ENCODE assay signal across 10 cellular contexts in the genomic region with DNA sequence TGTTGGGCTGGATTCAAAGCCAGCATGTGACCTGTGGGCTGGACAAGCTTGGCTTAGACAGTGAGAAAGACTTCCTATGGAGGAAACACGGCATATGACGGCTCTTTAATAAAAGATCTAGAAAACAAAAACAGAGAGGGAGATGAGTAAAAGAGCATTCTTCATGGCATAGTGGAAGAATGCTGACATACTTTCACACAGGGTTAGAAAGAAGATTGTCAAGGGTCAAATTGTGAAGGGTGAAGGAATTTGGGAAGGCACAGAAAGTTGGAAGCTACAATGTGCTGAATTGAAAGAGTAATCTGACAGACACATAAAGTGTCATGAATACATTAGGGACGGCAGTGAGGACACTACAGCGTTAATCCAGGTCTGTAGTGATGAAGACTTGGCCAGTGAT.
A peak's percentile ranks its signal among the peaks of the same experiment; 100 is the strongest.
DNase-seq lines count a peak whose midpoint lies in the region; ATAC-seq, FAIRE-seq and TF ChIP-seq lines count a peak whose summit lies in the region.
"Had no signal": no experiment of that assay in that cellular context is flagged by ENCODE, and none has a peak within 500 bp of the region (broad histone marks: within the 10 kb centered on the region; RNA-seq: fewer than 3 reads in every experiment).

No MANE protein-coding gene starts in this region.

- no peaks in the 10 kb centered on the region for H4K20me1 ChIP-seq in HepG2 (ENCODE audit: insufficient read depth, low read length)

- FAIRE-seq in HepG2 (lab: Jason Lieb, UNC): no peak

- DNase-seq in activated CD8-positive, alpha-beta memory T cell treated with anti-CD3 and anti-CD28 coated beads, Interleukin-2, amount 10 ng/mL, durations not matched to agents 7 days and 5 days: no peak
- DNase-seq in activated CD8-positive, alpha-beta memory T cell treated with anti-CD3 and anti-CD28 coated beads, Interleukin-2, amount 50 U/mL, for 48 hours: no peak
- DNase-seq in brain microvascular endothelial cell (peak; percentile 56), HepG2 (ENCODE audit: low spot score) (no peak), upper lobe of left lung (no peak), NCI-H2029 treated with DMSO at 0.1 percent for 48 hours (lab: John Stamatoyannopoulos, UW) (no peak), tibial nerve (ENCODE audit: low spot score in 2 of 2) (no peak)
- DNase-seq in stimulated activated naive CD8-positive, alpha-beta T cell treated with anti-CD3 and anti-CD28 coated beads, Interleukin-15, Interleukin-2, amounts not matched to agents 100 U/mL and 50 U/mL, for 24 hours: no peak
- DNase-seq: activated gamma-delta T cell treated with Interleukin-2 at 50 U/mL for 16 hours had no signal

- H3K9me3 Mint-ChIP-seq in activated CD8-positive, alpha-beta memory T cell treated with anti-CD3 and anti-CD28 coated beads, Interleukin-2, amount 10 ng/mL, durations not matched to agents 7 days and 5 days (ENCODE audit: low read depth): no peaks in the 10 kb centered on the region
- H3K9me3 Mint-ChIP-seq: nephron had no signal

- no TSS peak for BruUV-seq in HepG2 (replicated peaks; lab: Mats Ljungman, UMichigan)

- H3K9ac ChIP-seq in HepG2 (ENCODE audit: insufficient read depth, low read depth, low read length): no peak overlapping the region

- POLR2A ChIA-PET in HepG2 (lab: Yijun Ruan, JAX): interaction anchor here (0.9 to 1.6 kb wide), 4 partner anchors 107 to 115 kb away, joined by 3 to 10 read pairs (median 3); a partner anchor contains a TSS

- H3K4me1 Mint-ChIP-seq in activated CD8-positive, alpha-beta memory T cell treated with anti-CD3 and anti-CD28 coated beads, Interleukin-2, amount 10 ng/mL, durations not matched to agents 7 days and 5 days: peaks cover 60% of the 10 kb centered on the region

- H3K27me3 ChIP-seq in brain microvascular endothelial cell (replicated peaks) (no peaks in the 10 kb centered on the region), HepG2 (ENCODE audit: control insufficient read depth in 1 of 2, insufficient read depth in 2 of 2, low read length in 2 of 2) (no peaks in the 10 kb centered on the region), upper lobe of left lung (no peaks in the 10 kb centered on the region), tibial nerve (no peaks in the 10 kb centered on the region)

- no peaks in the 10 kb centered on the region for H3K4me1 ChIP-seq in HepG2 (ENCODE audit: insufficient read depth, low read length)
- peaks cover 0 to 11% (median 5%) of the 10 kb centered on the region in 4 donors for H3K4me1 ChIP-seq in upper lobe of left lung
- peaks cover 0 to 22% (median 3%) of the 10 kb centered on the region in 4 donors for H3K4me1 ChIP-seq in tibial nerve

- CTCF ChIA-PET in activated CD8-positive, alpha-beta memory T cell treated with anti-CD3 and anti-CD28 coated beads, Interleukin-2, amount 10 ng/mL, durations not matched to agents 7 days and 5 days (lab: Charles Lee): interaction anchor here (1.1 to 11.1 kb wide), 20 partner anchors 9 to 796 kb away, joined by 3 to 153 read pairs (median 6); a partner anchor contains a TSS
- CTCF ChIA-PET in HepG2 (lab: Yijun Ruan, JAX; ENCODE audit: low intra/inter-chr PET ratio, low total read pairs): interaction anchor here (1.2 to 3.0 kb wide), 4 partner anchors 68 to 444 kb away, joined by 3 to 37 read pairs (median 14); no protein-coding TSS in a partner anchor

- intact Hi-C loops in HepG2 (cut with micrococcal nuclease; ENCODE audit: unreplicated experiment): loop anchor here (1.0 to 5.0 kb wide), 4 partner anchors 69 to 442 kb away; no protein-coding TSS in a partner anchor

- no peak for TF ChIP-seq CTCF in brain microvascular endothelial cell (IDR thresholded peaks at IDR 0.05; ENCODE audit: low read depth, low read length, missing control alignments)
- no peak for TF ChIP-seq CTCF in HepG2 (CRISPR knock-in tag; IDR thresholded peaks at IDR 0.05)
- TF ChIP-seq CTCF in upper lobe of left lung (IDR thresholded peaks at IDR 0.05): no peak
- TF ChIP-seq CTCF in tibial nerve (IDR thresholded peaks at IDR 0.05): no peak

- TF ChIP-seq RAD21 in HepG2 (CRISPR knock-in tag; IDR thresholded peaks at IDR 0.05): no peak

- WGBS in HepG2 (ENCODE audit: low lambda C conversion rate): 94% methylated on average over 4 of the region's 4 CpGs
- 50 to 56% methylated on average over 4 of the region's 4 CpGs for WGBS in upper lobe of left lung, 2 donors
- WGBS in tibial nerve, 2 donors: 29 to 31% methylated on average over 4 of the region's 4 CpGs

- in situ Hi-C loops in brain microvascular endothelial cell (cut with HindIII; ENCODE audit: low pct_ligation_motif_present, low sequenced_read_pairs): loop anchor here (10.0 to 25.0 kb wide), 2 partner anchors 99 to 406 kb away; a partner anchor contains a TSS
- in situ Hi-C loops in HepG2 (cut with HindIII; ENCODE audit: extremely low pct_ligation_motif_present, low pct_unique_long_range_greater_than_20kb): no loop called here

- H3K4me2 ChIP-seq in HepG2 (ENCODE audit: low read depth, low read length): no peak overlapping the region

- H3K4me3 ChIP-seq in brain microvascular endothelial cell (ENCODE audit: low read depth, low read length) (no peak overlapping the region), HepG2 (replicated peaks in 1 of 3; ENCODE audit: insufficient read depth in 1 of 3, low read depth in 2 of 3, low read length in 3 of 3) (no peak overlapping the region), upper lobe of left lung (peak overlapping the region in 2 of 4 donors; percentile 15 to 20), tibial nerve (peak overlapping the region in 1 of 4 donors; percentile 28)

- H3K27ac Mint-ChIP-seq in activated CD8-positive, alpha-beta memory T cell treated with anti-CD3 and anti-CD28 coated beads, Interleukin-2, amount 10 ng/mL, durations not matched to agents 7 days and 5 days: peak overlapping the region; percentile 84

- H3K9me3 ChIP-seq in HepG2 (ENCODE audit: low read length) (no peaks in the 10 kb centered on the region), upper lobe of left lung (no peaks in the 10 kb centered on the region), tibial nerve (no peaks in the 10 kb centered on the region)

- H3K27me3 Mint-ChIP-seq in activated CD8-positive, alpha-beta memory T cell treated with anti-CD3 and anti-CD28 coated beads, Interleukin-2, amount 10 ng/mL, durations not matched to agents 7 days and 5 days: no peaks in the 10 kb centered on the region

- H3K4me3 Mint-ChIP-seq in activated CD8-positive, alpha-beta memory T cell treated with anti-CD3 and anti-CD28 coated beads, Interleukin-2, amount 10 ng/mL, durations not matched to agents 7 days and 5 days: peak overlapping the region; percentile 62
- H3K4me3 Mint-ChIP-seq: nephron had no signal

- ATAC-seq in activated CD8-positive, alpha-beta memory T cell treated with anti-CD3 and anti-CD28 coated beads, Interleukin-2, amount 10 ng/mL, durations not matched to agents 7 days and 5 days: peak; percentile 16
- ATAC-seq in HepG2: peak; percentile 40
- peak in 1 of 2 donors; percentile 56 for ATAC-seq in upper lobe of left lung (ENCODE audit: low FRiP score in 2 of 2)
- ATAC-seq in stimulated activated naive CD8-positive, alpha-beta T cell treated with anti-CD3 and anti-CD28 coated beads, Interleukin-15, Interleukin-2, amounts not matched to agents 100 U/mL and 50 U/mL, for 24 hours: no peak

- no peaks in the 10 kb centered on the region for H3K79me2 ChIP-seq in HepG2 (ENCODE audit: insufficient read depth, low read length)

- H3K36me3 Mint-ChIP-seq in activated CD8-positive, alpha-beta memory T cell treated with anti-CD3 and anti-CD28 coated beads, Interleukin-2, amount 10 ng/mL, durations not matched to agents 7 days and 5 days: peaks cover 48% of the 10 kb centered on the region

- H3K36me3 ChIP-seq in brain microvascular endothelial cell (replicated peaks) (no peaks in the 10 kb centered on the region), HepG2 (replicated peaks in 1 of 2; ENCODE audit: control insufficient read depth in 1 of 2, insufficient read depth in 2 of 2, low read length in 2 of 2) (no peaks in the 10 kb centered on the region; a peak in 1 of 5 replicates), upper lobe of left lung (no peaks in the 10 kb centered on the region), tibial nerve (no peaks in the 10 kb centered on the region)

- TF ChIP-seq EP300 in HepG2 (IDR thresholded peaks at IDR 0.05; ENCODE audit: low read depth in 2 of 2, low read length in 2 of 2) (no peak), HepG2 (CRISPR knock-in tag; IDR thresholded peaks at IDR 0.05; ENCODE audit: borderline replicate concordance) (no peak), upper lobe of left lung (IDR thresholded peaks at IDR 0.05) (no peak), tibial nerve (IDR thresholded peaks at IDR 0.05) (no peak)

- TF ChIP-seq POLR2A in HepG2 (IDR thresholded peaks at IDR 0.05; ENCODE audit: insufficient read depth in 1 of 2, low read depth in 2 of 2, low read length in 2 of 2): no peak
- TF ChIP-seq POLR2A in upper lobe of left lung (IDR thresholded peaks at IDR 0.05): no peak
- no peak for TF ChIP-seq POLR2A in tibial nerve (IDR thresholded peaks at IDR 0.05)

- H3K27ac ChIP-seq in brain microvascular endothelial cell: peak overlapping the region; percentile 82
- no peak overlapping the region for H3K27ac ChIP-seq in HepG2 (ENCODE audit: extremely low read length, insufficient read depth, low read length)
- peak overlapping the region in 3 of 4 donors; percentile 18 to 76 (median 71) for H3K27ac ChIP-seq in upper lobe of left lung
- peak overlapping the region in 2 of 4 donors; percentile 32 to 64 for H3K27ac ChIP-seq in tibial nerve

- no peak overlapping the region for H2AFZ ChIP-seq in HepG2 (ENCODE audit: low read length)

TF ChIP-seq in HepG2, 621 proteins besides CTCF, POLR2A, EP300 and RAD21:
- no peak for TF ChIP-seq SOX13 (IDR thresholded peaks at IDR 0.05)
- TF ChIP-seq SOX13 (CRISPR knock-in tag; conservative IDR thresholded peaks at IDR 0.05 in 1 of 2, IDR thresholded peaks at IDR 0.05 in 1 of 2): no peak
- TF ChIP-seq TCF7L2 (IDR thresholded peaks at IDR 0.05; ENCODE audit: low read depth, low read length): no peak
- TF ChIP-seq ZNF562 (CRISPR knock-in tag; IDR thresholded peaks at IDR 0.05; ENCODE audit: borderline replicate concordance): no peak
- no peak for TF ChIP-seq NFIB (CRISPR knock-in tag; IDR thresholded peaks at IDR 0.05; ENCODE audit: borderline replicate concordance)
- no peak for TF ChIP-seq RFX3 (CRISPR knock-in tag; IDR thresholded peaks at IDR 0.05)
- TF ChIP-seq ZNF3 (CRISPR knock-in tag; IDR thresholded peaks at IDR 0.05): no peak
- TF ChIP-seq, protein P1, sequence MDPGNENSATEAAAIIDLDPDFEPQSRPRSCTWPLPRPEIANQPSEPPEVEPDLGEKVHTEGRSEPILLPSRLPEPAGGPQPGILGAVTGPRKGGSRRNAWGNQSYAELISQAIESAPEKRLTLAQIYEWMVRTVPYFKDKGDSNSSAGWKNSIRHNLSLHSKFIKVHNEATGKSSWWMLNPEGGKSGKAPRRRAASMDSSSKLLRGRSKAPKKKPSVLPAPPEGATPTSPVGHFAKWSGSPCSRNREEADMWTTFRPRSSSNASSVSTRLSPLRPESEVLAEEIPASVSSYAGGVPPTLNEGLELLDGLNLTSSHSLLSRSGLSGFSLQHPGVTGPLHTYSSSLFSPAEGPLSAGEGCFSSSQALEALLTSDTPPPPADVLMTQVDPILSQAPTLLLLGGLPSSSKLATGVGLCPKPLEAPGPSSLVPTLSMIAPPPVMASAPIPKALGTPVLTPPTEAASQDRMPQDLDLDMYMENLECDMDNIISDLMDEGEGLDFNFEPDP (CRISPR knock-in tag; conservative IDR thresholded peaks at IDR 0.05): no peak
TF ChIP-seq in HepG2: peak in this region for 0.
